In genomic region chr17:601462-602303, GRCh38 we compare ENCODE assay signal across 12 cellular contexts.
A peak's percentile ranks its signal among the peaks of the same experiment; 100 is the strongest.
DNase-seq lines count a peak whose midpoint lies in the region.
"Had no signal": no experiment of that assay in that cellular context is flagged by ENCODE, and none has a peak within 500 bp of the region (broad histone marks: within the 10 kb centered on the region; RNA-seq: fewer than 3 reads in every experiment).

No MANE protein-coding gene starts in this region.

- DNase-seq in EL (peak; percentile 21), SK-MEL-5 (ENCODE audit: low read depth, low spot score) (peak; percentile 98), foreskin melanocyte (peak; percentile 98), skeletal muscle cell (ENCODE audit: low read depth) (peak; percentile 74), GM19238 (ENCODE audit: insufficient read length, low spot score) (no peak), DMS114 treated with DMSO at 0.1 percent for 48 hours (lab: John Stamatoyannopoulos, UW; ENCODE audit: unreplicated experiment) (no peak), NCI-H187 treated with DMSO at 0.1 percent for 48 hours (lab: John Stamatoyannopoulos, UW) (no peak)
- DNase-seq in stimulated activated CD4-positive, alpha-beta T cell treated with anti-CD3 and anti-CD28 coated beads, Interleukin-1b, Interleukin-23, amount 100 ng/mL, for 48 hours = no peak
- DNase-seq: H7, NCI-H187, SW 1271 had no signal

- in situ Hi-C loops in SK-MEL-5 (cut with HindIII; ENCODE audit: low pct_unique_long_range_greater_than_20kb, low sequenced_read_pairs) = loop anchor here (10.0 kb wide), 1 partner anchor 93 kb away; no protein-coding TSS in a partner anchor

- H3K4me3 ChIP-seq in skeletal muscle cell (ENCODE audit: low read depth, low read length) = no peak overlapping the region
- H3K4me3 ChIP-seq: breast epithelium had no signal

Comparison
In these comparisons a context has a peak if more than half of its experiments do, and no peak if none do; other contexts are left out.
1. DNase-seq: peak in EL (single experiment), SK-MEL-5 (single experiment), foreskin melanocyte (single experiment) and skeletal muscle cell (single experiment); none in GM19238 (single experiment), stimulated activated CD4-positive, alpha-beta T cell treated with anti-CD3 and anti-CD28 coated beads, Interleukin-1b, Interleukin-23, amount 100 ng/mL, for 48 hours (single experiment), DMS114 treated with DMSO at 0.1 percent for 48 hours (single experiment) and NCI-H187 treated with DMSO at 0.1 percent for 48 hours (single experiment).